ENCODE assay signal across 8 cellular contexts in genomic region chr18:50819727-50820378, GRCh38. TPM values are rescaled to one million over a fixed set of nuclear protein-coding genes. Genes with fewer than 3 reads are reported as not detected.
DNase-seq lines count a peak whose midpoint lies in the region; ATAC-seq and TF ChIP-seq lines count a peak whose summit lies in the region.

Gene MRO (minus strand): TSS chr18:50820016. CDS start chr18:50809400, 10,616 bp downstream.

- H3T11ph ChIP-seq in H9 (ENCODE audit: low read length), result no peak within 1 kb of the TSS

- ATAC-seq in RWPE2 (ENCODE audit: low read depth) (peak; percentile 93), foreskin keratinocyte (peak; percentile 93)

- no peak within 1 kb of the TSS for H2BK120ac ChIP-seq in H9 (ENCODE audit: low read depth, low read length, poor library complexity, severe bottlenecking)

- H3K4ac ChIP-seq in H9 (ENCODE audit: low read depth, low read length), result no peak within 1 kb of the TSS

- no peak within 1 kb of the TSS for H4K8ac ChIP-seq in H9 (replicated peaks; ENCODE audit: insufficient read length, low read depth, low read length)

- H4K20me1 ChIP-seq in H9 (ENCODE audit: control insufficient read depth, insufficient read depth, insufficient read length), result no peaks in the 10 kb centered on the region

- H3K56ac ChIP-seq in H9 (ENCODE audit: insufficient read length, low read depth, low read length), result no peak within 1 kb of the TSS

- no peaks in the 10 kb centered on the region for H3K9me3 ChIP-seq in H9 (ENCODE audit: control insufficient read depth, low read depth, low read length)
- no peaks in the 10 kb centered on the region for H3K9me3 ChIP-seq in RWPE2 (ENCODE audit: severe bottlenecking)
- no peaks in the 10 kb centered on the region for H3K9me3 ChIP-seq in stomach

- peak; percentile 64 for TF ChIP-seq EP300 in stomach (IDR thresholded peaks at IDR 0.05)

- no peaks in the 10 kb centered on the region for H3K79me2 ChIP-seq in H9 (ENCODE audit: insufficient read depth, low read length)

- no peak within 1 kb of the TSS for H4K5ac ChIP-seq in H9 (ENCODE audit: insufficient read length, low read depth, low read length)

- H3K4me1 ChIP-seq in H9 (ENCODE audit: insufficient read depth, low read length) (0 out of 2 replicates have a peak, but pooled peaks cover 2% of the 10 kb centered on the region), RWPE2 (ENCODE audit: insufficient read depth, poor library complexity, severe bottlenecking) (peaks cover 4% of the 10 kb centered on the region), foreskin keratinocyte (no peaks in the 10 kb centered on the region), stomach (peaks cover 21 to 32% (median 24%) of the 10 kb centered on the region in 4 donors)

- peaks cover 17 to 21% of the 10 kb centered on the region in 2 experiments for H3K4me1 Mint-ChIP-seq in H9
- H3K4me1 Mint-ChIP-seq in neural crest cell, result peaks cover 25% of the 10 kb centered on the region

- H2BK20ac ChIP-seq in H9 (ENCODE audit: low read depth, low read length, poor library complexity, severe bottlenecking), result no peak within 1 kb of the TSS

- H3K79me1 ChIP-seq in H9 (ENCODE audit: insufficient read depth, low read depth, low read length, poor library complexity, severe bottlenecking), result no peaks in the 10 kb centered on the region

- H3K27me3 ChIP-seq in H9 (ENCODE audit: insufficient read depth, low read length) (no peaks in the 10 kb centered on the region), RWPE2 (ENCODE audit: insufficient read depth, poor library complexity, severe bottlenecking) (no peaks in the 10 kb centered on the region), foreskin keratinocyte (no peaks in the 10 kb centered on the region), stomach (no peaks in the 10 kb centered on the region)

- H3K4me3 ChIP-seq in RWPE2 (ENCODE audit: severe bottlenecking), result no peak within 1 kb of the TSS
- peak within 1 kb of the TSS; percentile 30 to 51 (median 40) for H3K4me3 ChIP-seq in stomach

- H4K91ac ChIP-seq in H9 (ENCODE audit: insufficient read length, low read depth, low read length), result no peak within 1 kb of the TSS

- H2BK5ac ChIP-seq in H9 (ENCODE audit: insufficient read length, low read length), result no peak within 1 kb of the TSS

- H3K23ac ChIP-seq in H9 (ENCODE audit: insufficient read length, low read depth, low read length), result no peak within 1 kb of the TSS

- H2BK15ac ChIP-seq in H9 (ENCODE audit: low read depth, low read length), result no peak within 1 kb of the TSS

- peaks cover 2% of the 10 kb centered on the region for H3K27me3 Mint-ChIP-seq in H9 (ENCODE audit: low read depth)
- H3K27me3 Mint-ChIP-seq in neural crest cell (ENCODE audit: low read depth), result no peaks in the 10 kb centered on the region

- TF ChIP-seq POLR2A in stomach (IDR thresholded peaks at IDR 0.05), result no peak

- no peak within 1 kb of the TSS for H3K9ac ChIP-seq in H9 (ENCODE audit: extremely low read depth, insufficient read length, low read length)

- no peak within 1 kb of the TSS for H2BK12ac ChIP-seq in H9 (ENCODE audit: insufficient read length, low read depth, low read length)

- H3K4me2 ChIP-seq in H9 (ENCODE audit: insufficient read depth, insufficient read length, low read length), result peak within 1 kb of the TSS; percentile 58

- H3K36me3 Mint-ChIP-seq in H9 (ENCODE audit: insufficient read depth in 1 of 3, low read depth in 3 of 3) (peaks cover 0 to 5% (median 0%) of the 10 kb centered on the region in 3 experiments; a peak in 1 of 7 replicates), neural crest cell (ENCODE audit: low read depth) (no peaks in the 10 kb centered on the region)

- DNase-seq in ELR (ENCODE audit: low read depth) (peak; percentile 75), H9 (peak; percentile 84), M059J (ENCODE audit: low read depth) (peak; percentile 64), RWPE2 (ENCODE audit: low spot score) (peak; percentile 62), foreskin keratinocyte (peak in 1 of 2 donors; percentile 44), neural crest cell (ENCODE audit: low read depth, low spot score) (peak; percentile 88), stomach (peak; percentile 88)
- peak; percentile 64 for DNase-seq in activated T-helper 9 cell treated with anti-CD3 and anti-CD28 coated beads, Interleukin-2, amount 50 U/mL, for 16 hours (ENCODE audit: low read depth)

- H3K36me3 ChIP-seq in RWPE2 (ENCODE audit: low read depth) (no peaks in the 10 kb centered on the region), stomach (no peaks in the 10 kb centered on the region)

- peak within 1 kb of the TSS; percentile 79 for H2AFZ ChIP-seq in H9 (ENCODE audit: low read length)

- no peak within 1 kb of the TSS for H2AK5ac ChIP-seq in H9 (ENCODE audit: insufficient read length, low read length)

- H3K9me3 Mint-ChIP-seq in H9 (no peaks in the 10 kb centered on the region), neural crest cell (peaks cover 3% of the 10 kb centered on the region)

- H3K23me2 ChIP-seq in H9 (ENCODE audit: insufficient read length, low read depth, low read length, poor library complexity, severe bottlenecking), result no peaks in the 10 kb centered on the region

- intact Hi-C loops in stomach (cut with DNase I; ENCODE audit: low total_unique reads), result loop anchor here (10.0 kb wide), 1 partner anchor 205 kb away; no protein-coding TSS in a partner anchor

- H3K27ac ChIP-seq in H9 (ENCODE audit: insufficient read length, low read depth, low read length), result no peak within 1 kb of the TSS
- H3K27ac ChIP-seq in RWPE2 (ENCODE audit: poor library complexity, severe bottlenecking), result no peak within 1 kb of the TSS
- H3K27ac ChIP-seq in foreskin keratinocyte, result no peak within 1 kb of the TSS
- H3K27ac ChIP-seq in stomach, result peak within 1 kb of the TSS in 4 of 5 donors; percentile 1 to 55 (median 48)

- TF ChIP-seq CTCF in H9 (conservative IDR thresholded peaks at IDR 0.05) (peak; percentile 96), RWPE2 (IDR thresholded peaks at IDR 0.05; ENCODE audit: poor library complexity, severe bottlenecking) (peak; percentile 95), foreskin keratinocyte (conservative IDR thresholded peaks at IDR 0.05) (peak; percentile 96), neural crest cell (conservative IDR thresholded peaks at IDR 0.05) (peak; percentile 99), stomach (IDR thresholded peaks at IDR 0.05) (peak in 5 of 7 experiments; percentile 80 to 89 (median 86))

- no peak within 1 kb of the TSS for H3K14ac ChIP-seq in H9 (ENCODE audit: insufficient read depth, low read length)

- no peak within 1 kb of the TSS for H3K18ac ChIP-seq in H9 (ENCODE audit: insufficient read length, low read depth, low read length)

- H3K27ac Mint-ChIP-seq in H9 (no peak within 1 kb of the TSS), neural crest cell (ENCODE audit: unreplicated experiment) (no peak within 1 kb of the TSS)

- WGBS in H9 (ENCODE audit: extremely low coverage, insufficient read length, low lambda C conversion rate), result no CpG with 5 or more reads among the region's 24 CpGs
- WGBS in stomach, 5 donors, result 1 to 4% (median 2%) methylated on average over 24 of the region's 24 CpGs

- H3K4me3 Mint-ChIP-seq in H9, result no peak within 1 kb of the TSS
- H3K4me3 Mint-ChIP-seq in neural crest cell, result no peak within 1 kb of the TSS

RNA-seq across cellular contexts. Expression of gene MRO, which starts in this region (rescaled TPM):
- total RNA-seq in H9 (2021) (0.57 and 0.72 TPM in 2 replicates), foreskin keratinocyte (not detected in 2 replicates), neural crest cell (0.12 and 0.23 TPM in 2 replicates), stomach (1 to 10 TPM in 2 of 5 donors, under 1 TPM in 1, not detected in 2; 0.45 to 2.0 (median 1.3) TPM)
- not detected in 2 replicates for total RNA-seq in M059J (2014; rRNA removed; shearing (Covaris generic))
- polyA plus RNA-seq in foreskin keratinocyte (not detected in 2 replicates), stomach (1 to 10 TPM in 1 of 3 donors, under 1 TPM in 1, not detected in 1; 0.13 to 1.8 TPM)

Comparison
In these comparisons a context has a peak if more than half of its experiments do, and no peak if none do; other contexts are left out.
1. Peak in DNase-seq and H3K4me2 ChIP-seq in H9; RNA of the gene not detected or under 1 TPM.
2. Peak in DNase-seq in M059J; RNA of the gene not detected or under 1 TPM.
3. Peak in ATAC-seq in foreskin keratinocyte; RNA of the gene not detected or under 1 TPM.
4. Peak in DNase-seq in neural crest cell; RNA of the gene not detected or under 1 TPM.
5. H3K27ac ChIP-seq: peak in stomach (4 of 5); none in H9 (single experiment), RWPE2 (single experiment) and foreskin keratinocyte (single experiment).
6. Peak in every context shown above with its lines, with median percentiles within 50 percentile points of each other: CTCF ChIP-seq.